10 cellular contexts compared by ENCODE assay signal in genomic region chrX:20116575-20117240, GRCh38. TPM values are rescaled to one million over a fixed set of nuclear protein-coding genes. Genes with fewer than 3 reads are reported as not detected.
DNase-seq lines count a peak whose midpoint lies in the region; ATAC-seq and TF ChIP-seq lines count a peak whose summit lies in the region.
"Had no signal": no experiment of that assay in that cellular context is flagged by ENCODE, and none has a peak within 500 bp of the region (broad histone marks: within the 10 kb centered on the region; RNA-seq: fewer than 3 reads in every experiment).

MAP7D2 (minus strand) TSS chrX:20116907; CDS start chrX:20116879, 28 bp downstream.

- no peak within 1 kb of the TSS for H3K27ac Mint-ChIP-seq in brain

- H3K9ac ChIP-seq in stomach smooth muscle (ENCODE audit: low read length in 2 of 2), result no peak within 1 kb of the TSS

- TF ChIP-seq CTCF in brain (conservative IDR thresholded peaks at IDR 0.05), result no peak

- ATAC-seq in HG03280 (IDR thresholded peaks at IDR 0.05; ENCODE audit: unreplicated experiment) (no peak), GM19023 (IDR thresholded peaks at IDR 0.05; ENCODE audit: unreplicated experiment) (no peak), GM21528 (IDR thresholded peaks at IDR 0.05; ENCODE audit: low FRiP score, unreplicated experiment) (no peak)

- peaks cover 7% of the 10 kb centered on the region for H3K4me1 ChIP-seq in stomach smooth muscle (ENCODE audit: control insufficient read depth, insufficient read depth, low read length)

- no peaks in the 10 kb centered on the region for H3K36me3 Mint-ChIP-seq in brain

- peak within 1 kb of the TSS; percentile 53 to 59 for H3K4me3 ChIP-seq in stomach smooth muscle (ENCODE audit: low read length in 2 of 2)

- DNase-seq in NCI-H82 (lab: John Stamatoyannopoulos, UW), result peak; percentile 4
- no peak for DNase-seq in NCI-H82 treated with DMSO at 0.1 percent for 48 hours (lab: John Stamatoyannopoulos, UW; ENCODE audit: unreplicated experiment)
- peak; percentile 55 for DNase-seq in left kidney (ENCODE audit: low read depth, low spot score)
- DNase-seq: central memory CD4-positive, alpha-beta T cell; stimulated activated CD4-positive, alpha-beta T cell treated with anti-CD3 and anti-CD28 coated beads, Interleukin-4, amount 100 ng/mL, for 24 hours had no signal

- H3K27me3 ChIP-seq in stomach smooth muscle (ENCODE audit: control insufficient read depth in 1 of 2, insufficient read depth in 2 of 2, low read length in 2 of 2), result peaks cover 10 to 12% of the 10 kb centered on the region in 2 donors

- no peak within 1 kb of the TSS for H3K27ac ChIP-seq in stomach smooth muscle (ENCODE audit: low read length)

- peaks cover 11% of the 10 kb centered on the region for H3K27me3 Mint-ChIP-seq in brain

- peak within 1 kb of the TSS; percentile 72 to 82 (median 79) for H3K4me3 Mint-ChIP-seq in brain

- H3K9me3 Mint-ChIP-seq in brain, result peaks cover 0 to 12% (median 0%) of the 10 kb centered on the region in 5 experiments

- no peaks in the 10 kb centered on the region for H3K9me3 ChIP-seq in stomach smooth muscle (ENCODE audit: control insufficient read depth in 2 of 2, low read length in 2 of 2)

- H3K36me3 ChIP-seq in stomach smooth muscle (ENCODE audit: control insufficient read depth in 2 of 2, insufficient read depth in 2 of 2, low read length in 2 of 2), result no peaks in the 10 kb centered on the region

- H3K4me1 Mint-ChIP-seq in brain, result peaks cover 10% of the 10 kb centered on the region

RNA-seq across cellular contexts. Expression of gene MAP7D2, which starts in this region (rescaled TPM):
- 12.5 TPM for polyA plus RNA-seq in brain (ENCODE audit: insufficient read depth, low read depth, low replicate concordance)
